25 cellular contexts compared by ENCODE assay signal in genomic region chr1:23747947-23748346, GRCh38. TPM values are rescaled to one million over a fixed set of nuclear protein-coding genes. Genes with fewer than 3 reads are reported as not detected.
DNase-seq lines count a peak whose midpoint lies in the region; ATAC-seq, FAIRE-seq and TF ChIP-seq lines count a peak whose summit lies in the region.
"Had no signal": no experiment of that assay in that cellular context is flagged by ENCODE, and none has a peak within 500 bp of the region (broad histone marks: within the 10 kb centered on the region; RNA-seq: fewer than 3 reads in every experiment).

No MANE protein-coding gene starts in this region.

- H3K36me3 ChIP-seq in Karpas-422 (ENCODE audit: insufficient read depth, low read length): peaks cover 22% of the 10 kb centered on the region; the same call in 1 of the 2 replicates
- H3K36me3 ChIP-seq in astrocyte (ENCODE audit: insufficient read depth, low read length): peaks cover 28% of the 10 kb centered on the region
- peaks cover 26% of the 10 kb centered on the region for H3K36me3 ChIP-seq in smooth muscle cell (ENCODE audit: low read depth)

- H3K27ac Mint-ChIP-seq in activated CD8-positive, alpha-beta T cell treated with anti-CD3 and anti-CD28 coated beads for 36 hours: peak overlapping the region; percentile 35
- no peak overlapping the region for H3K27ac Mint-ChIP-seq in activated CD8-positive, alpha-beta T cell treated with anti-CD3 and anti-CD28 coated beads, Interleukin-2, amount 10 ng/mL, durations not matched to agents 7 days and 5 days
- H3K27ac Mint-ChIP-seq in astrocyte (ENCODE audit: unreplicated experiment): peak overlapping the region; percentile 84

- H3K4me3 ChIP-seq in Karpas-422 (ENCODE audit: low read length): no peak overlapping the region
- H3K4me3 ChIP-seq in astrocyte (ENCODE audit: insufficient read depth, low read depth, low read length): no peak overlapping the region
- H3K4me3 ChIP-seq in smooth muscle cell: no peak overlapping the region
- H3K4me3 ChIP-seq: A549; BLaER1 treated with 17β-estradiol and CSF1 and Interleukin-3, amounts not matched to agents 10 nM and 100 nM; coronary artery; lung; SK-N-MC; transverse colon had no signal

- no peaks in the 10 kb centered on the region for H3K9me2 ChIP-seq in Karpas-422 (replicated peaks; ENCODE audit: insufficient read depth, low read length)

- H3K27me3 Mint-ChIP-seq in activated CD8-positive, alpha-beta T cell treated with anti-CD3 and anti-CD28 coated beads for 36 hours: no peaks in the 10 kb centered on the region
- H3K27me3 Mint-ChIP-seq in activated CD8-positive, alpha-beta T cell treated with anti-CD3 and anti-CD28 coated beads, Interleukin-2, amount 10 ng/mL, durations not matched to agents 7 days and 5 days (ENCODE audit: low read depth): no peaks in the 10 kb centered on the region
- H3K27me3 Mint-ChIP-seq in astrocyte (ENCODE audit: low read depth, unreplicated experiment): no peaks in the 10 kb centered on the region
- H3K27me3 Mint-ChIP-seq: activated CD8-positive, alpha-beta memory T cell treated with anti-CD3 and anti-CD28 coated beads, Interleukin-2, amount 10 ng/mL, durations not matched to agents 7 days and 5 days had no signal

- no peaks in the 10 kb centered on the region for H3K9me3 ChIP-seq in Karpas-422 (ENCODE audit: low read length)
- no peaks in the 10 kb centered on the region for H3K9me3 ChIP-seq in astrocyte (ENCODE audit: insufficient read depth, low read depth, low read length)
- no peaks in the 10 kb centered on the region for H3K9me3 ChIP-seq in smooth muscle cell (replicated peaks; ENCODE audit: low read depth)
- H3K9me3 ChIP-seq: A549; BLaER1 treated with 17β-estradiol and CSF1 and Interleukin-3, amounts not matched to agents 10 nM and 100 nM; neutrophil; transverse colon had no signal

- no peak overlapping the region for H3K9ac ChIP-seq in Karpas-422 (ENCODE audit: low read length)
- no peak overlapping the region for H3K9ac ChIP-seq in astrocyte (ENCODE audit: low read length)
- no peak overlapping the region for H3K9ac ChIP-seq in smooth muscle cell (ENCODE audit: low read depth)

- peaks cover 80% of the 10 kb centered on the region for H3K79me2 ChIP-seq in Karpas-422 (ENCODE audit: low read length)
- H3K79me2 ChIP-seq in astrocyte (ENCODE audit: insufficient read depth, low read length): peaks cover 81% of the 10 kb centered on the region
- H3K79me2 ChIP-seq in smooth muscle cell (ENCODE audit: low read depth): peaks cover 78% of the 10 kb centered on the region

- H3F3A ChIP-seq in smooth muscle cell (ENCODE audit: low read depth): no peaks in the 10 kb centered on the region

- CTCF ChIA-PET in activated CD8-positive, alpha-beta T cell treated with anti-CD3 and anti-CD28 coated beads for 36 hours (lab: Charles Lee): interaction anchor here (1.0 to 2.0 kb wide), 3 partner anchors 10 to 165 kb away, joined by 3 to 10 read pairs (median 4); partner anchors contain the start of gene CNR2
- CTCF ChIA-PET in activated CD8-positive, alpha-beta T cell treated with anti-CD3 and anti-CD28 coated beads, Interleukin-2, amount 10 ng/mL, durations not matched to agents 7 days and 5 days (lab: Charles Lee): interaction anchor here (0.8 to 2.5 kb wide), 4 partner anchors 8 to 250 kb away, joined by 3 to 6 read pairs (median 3); partner anchors contain the start of gene PITHD1

- peaks cover 48% of the 10 kb centered on the region for H3K4me1 Mint-ChIP-seq in activated CD8-positive, alpha-beta T cell treated with anti-CD3 and anti-CD28 coated beads for 36 hours (ENCODE audit: low read depth)
- peaks cover 38% of the 10 kb centered on the region for H3K4me1 Mint-ChIP-seq in activated CD8-positive, alpha-beta T cell treated with anti-CD3 and anti-CD28 coated beads, Interleukin-2, amount 10 ng/mL, durations not matched to agents 7 days and 5 days (ENCODE audit: low read depth)
- peaks cover 32% of the 10 kb centered on the region for H3K4me1 Mint-ChIP-seq in astrocyte (ENCODE audit: low read depth, unreplicated experiment)

- no peak overlapping the region for H2AFZ ChIP-seq in Karpas-422 (ENCODE audit: low read length)
- H2AFZ ChIP-seq in astrocyte (ENCODE audit: low read depth, low read length): no peak overlapping the region
- no peak overlapping the region for H2AFZ ChIP-seq in smooth muscle cell (ENCODE audit: low read depth)

- ATAC-seq in activated CD8-positive, alpha-beta T cell treated with anti-CD3 and anti-CD28 coated beads for 36 hours: no peak
- ATAC-seq in activated CD8-positive, alpha-beta T cell treated with anti-CD3 and anti-CD28 coated beads, Interleukin-2, amount 10 ng/mL, durations not matched to agents 7 days and 5 days: no peak
- ATAC-seq in GM19463 (IDR thresholded peaks at IDR 0.05; ENCODE audit: unreplicated experiment): no peak
- ATAC-seq: A549; activated CD4-positive, CD25-positive, alpha-beta regulatory T cell treated with anti-CD3 and anti-CD28 coated beads, Interleukin-2, amount 50 U/mL, for 24 hours; activated CD8-positive, alpha-beta memory T cell treated with anti-CD3 and anti-CD28 coated beads, Interleukin-2, amount 10 ng/mL, durations not matched to agents 7 days and 5 days had no signal

- no peak for FAIRE-seq in astrocyte (lab: Jason Lieb, UNC)
- FAIRE-seq: A549, H54 had no signal

- peaks cover 42% of the 10 kb centered on the region for H3K36me3 Mint-ChIP-seq in activated CD8-positive, alpha-beta T cell treated with anti-CD3 and anti-CD28 coated beads for 36 hours (ENCODE audit: low read depth)
- H3K36me3 Mint-ChIP-seq in activated CD8-positive, alpha-beta T cell treated with anti-CD3 and anti-CD28 coated beads, Interleukin-2, amount 10 ng/mL, durations not matched to agents 7 days and 5 days (ENCODE audit: low read depth): peaks cover 44% of the 10 kb centered on the region
- peaks cover 6% of the 10 kb centered on the region for H3K36me3 Mint-ChIP-seq in astrocyte (ENCODE audit: low read depth, unreplicated experiment)

- intact Hi-C loops in activated CD8-positive, alpha-beta T cell treated with anti-CD3 and anti-CD28 coated beads for 36 hours (cut with micrococcal nuclease): loop anchor here (5.0 kb wide), 1 partner anchor 51 kb away; no protein-coding TSS in a partner anchor

- peaks cover 39% of the 10 kb centered on the region; the same call in 1 of the 2 replicates for H4K20me1 ChIP-seq in Karpas-422 (ENCODE audit: insufficient read depth, low read depth, low read length)
- H4K20me1 ChIP-seq in astrocyte (ENCODE audit: insufficient read depth, low read length): peaks cover 82% of the 10 kb centered on the region
- peaks cover 92% of the 10 kb centered on the region for H4K20me1 ChIP-seq in smooth muscle cell (ENCODE audit: low read depth)

- WGBS in smooth muscle cell (ENCODE audit: low lambda C conversion rate): 87% methylated on average over 4 of the region's 4 CpGs

- TF ChIP-seq CTCF in activated CD8-positive, alpha-beta T cell treated with anti-CD3 and anti-CD28 coated beads for 36 hours (IDR thresholded peaks at IDR 0.05): no peak
- no peak for TF ChIP-seq CTCF in astrocyte (IDR thresholded peaks at IDR 0.05; ENCODE audit: insufficient read depth, low read depth, low read length)
- no peak for TF ChIP-seq CTCF in smooth muscle cell (IDR thresholded peaks at IDR 0.05; ENCODE audit: borderline replicate concordance, insufficient read depth, poor library complexity, severe bottlenecking)

- no peak overlapping the region for H3K4me3 Mint-ChIP-seq in activated CD8-positive, alpha-beta T cell treated with anti-CD3 and anti-CD28 coated beads for 36 hours
- H3K4me3 Mint-ChIP-seq in activated CD8-positive, alpha-beta T cell treated with anti-CD3 and anti-CD28 coated beads, Interleukin-2, amount 10 ng/mL, durations not matched to agents 7 days and 5 days: no peak overlapping the region
- peak overlapping the region; percentile 58 for H3K4me3 Mint-ChIP-seq in astrocyte (ENCODE audit: unreplicated experiment)
- H3K4me3 Mint-ChIP-seq: activated CD8-positive, alpha-beta memory T cell treated with anti-CD3 and anti-CD28 coated beads, Interleukin-2, amount 10 ng/mL, durations not matched to agents 7 days and 5 days had no signal

- no peaks in the 10 kb centered on the region for H3K9me3 Mint-ChIP-seq in activated CD8-positive, alpha-beta T cell treated with anti-CD3 and anti-CD28 coated beads for 36 hours
- H3K9me3 Mint-ChIP-seq in activated CD8-positive, alpha-beta T cell treated with anti-CD3 and anti-CD28 coated beads, Interleukin-2, amount 10 ng/mL, durations not matched to agents 7 days and 5 days (ENCODE audit: insufficient read depth): no peaks in the 10 kb centered on the region
- no peaks in the 10 kb centered on the region for H3K9me3 Mint-ChIP-seq in astrocyte (ENCODE audit: unreplicated experiment)

- H3K27ac ChIP-seq in Karpas-422 (ENCODE audit: low read length) (no peak overlapping the region), astrocyte (ENCODE audit: low read depth, low read length) (no peak overlapping the region), smooth muscle cell (ENCODE audit: low read depth) (peak overlapping the region; percentile 46)
- H3K27ac ChIP-seq: A549; BLaER1 treated with 17β-estradiol and CSF1 and Interleukin-3, amounts not matched to agents 10 nM and 100 nM; coronary artery; neutrophil; SK-N-MC; transverse colon had no signal

- DNase-seq in activated CD8-positive, alpha-beta T cell treated with anti-CD3 and anti-CD28 coated beads for 36 hours: no peak
- DNase-seq in activated CD8-positive, alpha-beta T cell treated with anti-CD3 and anti-CD28 coated beads, Interleukin-2, amount 10 ng/mL, durations not matched to agents 7 days and 5 days: no peak
- DNase-seq in Karpas-422 (peak; percentile 19), astrocyte (ENCODE audit: low read depth) (no peak), smooth muscle cell (lab: John Stamatoyannopoulos, UW; ENCODE audit: unreplicated experiment) (no peak), germinal center (ENCODE audit: low spot score) (no peak), NCI-H187 treated with DMSO at 0.1 percent for 48 hours (lab: John Stamatoyannopoulos, UW) (no peak)
- DNase-seq: activated CD8-positive, alpha-beta memory T cell treated with anti-CD3 and anti-CD28 coated beads, Interleukin-2, amount 10 ng/mL, durations not matched to agents 7 days and 5 days; amygdala; kidney glomerular epithelial cell; NCI-H1436 treated with DMSO at 0.1 percent for 48 hours; NCI-H2171; NCI-H524 treated with DMSO at 0.1 percent for 48 hours; retina; T-helper 9 cell; transverse colon had no signal

- POLR2A ChIA-PET in activated CD8-positive, alpha-beta T cell treated with anti-CD3 and anti-CD28 coated beads for 36 hours (lab: Charles Lee): interaction anchor here (0.6 to 5.3 kb wide), 3 partner anchors 17 to 56 kb away, joined by 3 to 31 read pairs (median 4); partner anchors contain the start of gene RPL11
- POLR2A ChIA-PET in activated CD8-positive, alpha-beta T cell treated with anti-CD3 and anti-CD28 coated beads, Interleukin-2, amount 10 ng/mL, durations not matched to agents 7 days and 5 days (lab: Charles Lee): no interaction called here

- H3K4me1 ChIP-seq in Karpas-422 (ENCODE audit: low read length) (peaks cover 44% of the 10 kb centered on the region), astrocyte (ENCODE audit: insufficient read depth, low read length) (peaks cover 11% of the 10 kb centered on the region), smooth muscle cell (ENCODE audit: low read depth) (peaks cover 13% of the 10 kb centered on the region)

- H3K4me2 ChIP-seq in Karpas-422 (ENCODE audit: low read depth, low read length, poor library complexity, severe bottlenecking): no peak overlapping the region
- H3K4me2 ChIP-seq in astrocyte (ENCODE audit: low read length): no peak overlapping the region
- no peak overlapping the region for H3K4me2 ChIP-seq in smooth muscle cell
- H3K4me2 ChIP-seq: A549 had no signal

- H3K27me3 ChIP-seq in Karpas-422 (ENCODE audit: low read length): no peaks in the 10 kb centered on the region
- no peaks in the 10 kb centered on the region for H3K27me3 ChIP-seq in astrocyte (ENCODE audit: insufficient read depth, low read length)
- no peaks in the 10 kb centered on the region for H3K27me3 ChIP-seq in smooth muscle cell (ENCODE audit: low read depth)
- H3K27me3 ChIP-seq: BLaER1 treated with 17β-estradiol and CSF1 and Interleukin-3, amounts not matched to agents 10 nM and 100 nM; neutrophil; transverse colon had no signal

RNA-seq across cellular contexts. Expression of gene ELOA, which starts 4.7 kb away (rescaled TPM):
- 10 to 100 TPM; 29.7 to 29.9 TPM for total RNA-seq in activated CD8-positive, alpha-beta T cell treated with anti-CD3 and anti-CD28 coated beads for 36 hours
- 10 to 100 TPM; 29.2 to 31.0 TPM for total RNA-seq in activated CD8-positive, alpha-beta T cell treated with anti-CD3 and anti-CD28 coated beads, Interleukin-2, amount 10 ng/mL, durations not matched to agents 7 days and 5 days
- 14.6 and 16.9 TPM in 2 replicates for total RNA-seq in Karpas-422 (2014; rRNA removed; shearing (Covaris generic); ENCODE audit: low replicate concordance)
- total RNA-seq in astrocyte: 58.1 and 62.2 TPM in 2 replicates
- total RNA-seq in smooth muscle cell: 33.4 and 36.2 TPM in 2 replicates
- 28.1 and 30.5 TPM in 2 replicates for polyA plus RNA-seq in smooth muscle cell

RNA-seq across cellular contexts. Expression of gene PITHD1, which starts 30.3 kb away (rescaled TPM):
- total RNA-seq in activated CD8-positive, alpha-beta T cell treated with anti-CD3 and anti-CD28 coated beads for 36 hours: 10 to 100 TPM; 65.8 to 65.9 TPM
- 10 to 100 TPM; 62.3 to 67.9 TPM for total RNA-seq in activated CD8-positive, alpha-beta T cell treated with anti-CD3 and anti-CD28 coated beads, Interleukin-2, amount 10 ng/mL, durations not matched to agents 7 days and 5 days
- total RNA-seq in Karpas-422 (2014; rRNA removed; shearing (Covaris generic); ENCODE audit: low replicate concordance): 35.6 and 55.7 TPM in 2 replicates
- total RNA-seq in astrocyte: 33.7 and 37.3 TPM in 2 replicates
- 49.6 and 49.8 TPM in 2 replicates for total RNA-seq in smooth muscle cell
- 32.0 and 36.1 TPM in 2 replicates for polyA plus RNA-seq in smooth muscle cell

RNA-seq across cellular contexts. Expression of gene LYPLA2, which starts 43.0 kb away (rescaled TPM):
- total RNA-seq in activated CD8-positive, alpha-beta T cell treated with anti-CD3 and anti-CD28 coated beads for 36 hours: 10 to 100 TPM; 57.0 to 59.2 TPM
- total RNA-seq in activated CD8-positive, alpha-beta T cell treated with anti-CD3 and anti-CD28 coated beads, Interleukin-2, amount 10 ng/mL, durations not matched to agents 7 days and 5 days: 10 to 100 TPM; 84.2 to 88.2 TPM
- 43.1 and 69.8 TPM in 2 replicates for total RNA-seq in Karpas-422 (2014; rRNA removed; shearing (Covaris generic); ENCODE audit: low replicate concordance)
- total RNA-seq in astrocyte: 79.0 and 91.7 TPM in 2 replicates
- total RNA-seq in smooth muscle cell: 52.3 and 74.9 TPM in 2 replicates
- polyA plus RNA-seq in smooth muscle cell: 94.3 and 108 TPM in 2 replicates

RNA-seq across cellular contexts. Expression of gene GALE, which starts 52.6 kb away (rescaled TPM):
- total RNA-seq in activated CD8-positive, alpha-beta T cell treated with anti-CD3 and anti-CD28 coated beads for 36 hours: 10 to 100 TPM; 40.7 to 43.6 TPM
- 10 to 100 TPM; 27.6 to 31.9 TPM for total RNA-seq in activated CD8-positive, alpha-beta T cell treated with anti-CD3 and anti-CD28 coated beads, Interleukin-2, amount 10 ng/mL, durations not matched to agents 7 days and 5 days
- total RNA-seq in Karpas-422 (2014; rRNA removed; shearing (Covaris generic); ENCODE audit: low replicate concordance): 16.8 and 39.7 TPM in 2 replicates
- total RNA-seq in astrocyte: 24.1 and 27.0 TPM in 2 replicates
- total RNA-seq in smooth muscle cell: 40.3 and 51.7 TPM in 2 replicates
- polyA plus RNA-seq in smooth muscle cell: 75.2 and 79.1 TPM in 2 replicates

RNA-seq across cellular contexts. Expression of gene RPL11, which starts 56.3 kb away (rescaled TPM):
- 1,000 to 10,000 TPM; 1,493 to 1,569 TPM for total RNA-seq in activated CD8-positive, alpha-beta T cell treated with anti-CD3 and anti-CD28 coated beads for 36 hours
- total RNA-seq in activated CD8-positive, alpha-beta T cell treated with anti-CD3 and anti-CD28 coated beads, Interleukin-2, amount 10 ng/mL, durations not matched to agents 7 days and 5 days: 1,000 to 10,000 TPM; 1,096 to 1,128 TPM
- 1,479 and 2,277 TPM in 2 replicates for total RNA-seq in Karpas-422 (2014; rRNA removed; shearing (Covaris generic); ENCODE audit: low replicate concordance)
- total RNA-seq in astrocyte (737 and 804 TPM in 2 replicates), smooth muscle cell (685 and 899 TPM in 2 replicates)
- 528 and 622 TPM in 2 replicates for polyA plus RNA-seq in smooth muscle cell
